13 cellular contexts compared by ENCODE assay signal in the genomic region with DNA sequence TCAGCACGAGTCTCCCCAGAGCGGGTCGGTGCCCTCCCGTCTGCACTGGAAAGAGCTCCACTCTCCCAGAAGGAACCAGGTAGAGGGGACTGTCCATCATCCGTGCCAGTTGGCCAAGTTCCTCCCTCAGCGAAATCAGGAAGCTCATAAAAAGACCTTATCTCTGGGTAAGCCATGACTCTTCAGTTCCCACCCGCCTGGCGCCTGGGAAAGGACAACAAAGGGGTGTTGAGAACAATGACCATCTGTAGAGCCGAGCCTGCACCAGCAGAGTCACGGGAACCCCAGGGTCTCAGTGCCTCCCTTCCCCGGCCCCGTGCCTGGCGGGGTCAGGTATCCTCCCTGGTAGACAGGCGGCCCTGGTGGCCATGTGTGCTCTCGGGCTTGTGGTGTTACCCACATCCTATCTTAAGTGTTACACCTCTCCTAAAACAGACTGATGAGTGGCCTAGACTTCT.
DNase-seq lines count a peak whose midpoint lies in the region; ATAC-seq and TF ChIP-seq lines count a peak whose summit lies in the region.
"Had no signal": no experiment of that assay in that cellular context is flagged by ENCODE, and none has a peak within 500 bp of the region (broad histone marks: within the 10 kb centered on the region; RNA-seq: fewer than 3 reads in every experiment).

No MANE protein-coding gene starts in this region.

- intact Hi-C loops in left cardiac atrium (cut with DNase I), result no loop called here
- intact Hi-C loops in left ventricle myocardium inferior (cut with micrococcal nuclease), result no loop called here

- peak; percentile 69 to 72 for ATAC-seq in left cardiac atrium
- no peak for ATAC-seq in GM21619 (IDR thresholded peaks at IDR 0.05; ENCODE audit: unreplicated experiment)
- no peak for ATAC-seq in HG03159 (IDR thresholded peaks at IDR 0.05; ENCODE audit: unreplicated experiment)
- no peak for ATAC-seq in GM18498 (IDR thresholded peaks at IDR 0.05; ENCODE audit: unreplicated experiment)

- no peak overlapping the region for H3K4me3 ChIP-seq in left ventricle myocardium inferior
- H3K4me3 ChIP-seq: skin epidermis had no signal

- DNase-seq in left cardiac atrium, result peak; percentile 52
- DNase-seq in left ventricle myocardium inferior, result no peak
- peak; percentile 86 for DNase-seq in islet precursor cell
- no peak for DNase-seq in NCI-H446 treated with DMSO at 0.1 percent for 48 hours (lab: John Stamatoyannopoulos, UW)
- DNase-seq: activated CD8-positive, alpha-beta memory T cell treated with anti-CD3 and anti-CD28 coated beads, Interleukin-2, amount 50 U/mL, for 48 hours; anterior cingulate cortex; naive B cell; NCI-H187 had no signal

- no peak for TF ChIP-seq CTCF in left ventricle myocardium inferior (IDR thresholded peaks at IDR 0.05; ENCODE audit: borderline replicate concordance)
- no peak for TF ChIP-seq CTCF in VCaP (conservative IDR thresholded peaks at IDR 0.05)

- no peaks in the 10 kb centered on the region for H3K36me3 ChIP-seq in left ventricle myocardium inferior

- H3K27ac ChIP-seq in left ventricle myocardium inferior (replicated peaks), result no peak overlapping the region
- H3K27ac ChIP-seq in VCaP, result peak overlapping the region; percentile 66
- H3K27ac ChIP-seq: skin epidermis had no signal

- H3K9me3 ChIP-seq in left ventricle myocardium inferior (replicated peaks), result no peaks in the 10 kb centered on the region

- no peaks in the 10 kb centered on the region for H3K4me1 ChIP-seq in left ventricle myocardium inferior

- H3K27me3 ChIP-seq in left ventricle myocardium inferior (ENCODE audit: low read depth), result peaks cover 27% of the 10 kb centered on the region

Comparison
In these comparisons a context has a peak if more than half of its experiments do, and no peak if none do; other contexts are left out.
1. DNase-seq: peak in left cardiac atrium (single experiment) and islet precursor cell (single experiment); none in left ventricle myocardium inferior (single experiment) and NCI-H446 treated with DMSO at 0.1 percent for 48 hours (single experiment).
2. ATAC-seq: peak in left cardiac atrium (2 of 2); none in GM21619 (single experiment), HG03159 (single experiment) and GM18498 (single experiment).